Comparison of ENCODE assay signal across 1 cellular context in genomic region chr3:142065932-142066331, GRCh38.
TF ChIP-seq lines count a peak whose summit lies in the region.

No MANE protein-coding gene starts in this region.

TF ChIP-seq in WTC11, 78 proteins besides CTCF, POLR2A, EP300 and RAD21 (continued from another document):
- no peak for TF ChIP-seq ZNF425 (CRISPR knock-in tag; conservative IDR thresholded peaks at IDR 0.05)
- no peak for TF ChIP-seq ZNF423 (CRISPR knock-in tag; IDR thresholded peaks at IDR 0.05)
- TF ChIP-seq ERG (CRISPR knock-in tag; IDR thresholded peaks at IDR 0.05), result no peak
- no peak for TF ChIP-seq SMAD3 (CRISPR knock-in tag; IDR thresholded peaks at IDR 0.05; ENCODE audit: borderline replicate concordance)
- TF ChIP-seq GTF2I (CRISPR knock-in tag; conservative IDR thresholded peaks at IDR 0.05), result no peak
- no peak for TF ChIP-seq ESRRA (CRISPR knock-in tag; IDR thresholded peaks at IDR 0.05; ENCODE audit: borderline replicate concordance)
